In genomic region chr5:168578506-168579205, GRCh38 we compare ENCODE assay signal across 8 cellular contexts. TPM values are rescaled to one million over a fixed set of nuclear protein-coding genes. Genes with fewer than 3 reads are reported as not detected.
A peak's percentile ranks its signal among the peaks of the same experiment; 100 is the strongest.
DNase-seq lines count a peak whose midpoint lies in the region; ATAC-seq and TF ChIP-seq lines count a peak whose summit lies in the region.

No MANE protein-coding gene starts in this region.

- intact Hi-C loops in activated T-helper 2 cell treated with anti-CD3 and anti-CD28 coated beads, Interferon-gamma antibody, Interleukin-2, Interleukin-4, amounts not matched to agents 10 μg/mL and 5 μg/mL and 100 μg/mL, durations not matched to agents 14 hours and 24 hours and 36 hours (cut with micrococcal nuclease): loop anchor here (1.0 to 10.0 kb wide), 6 partner anchors 30 to 1752 kb away; partner anchors contain the start of genes RARS1 and SPDL1

- peak overlapping the region; percentile 87 for H3K27ac Mint-ChIP-seq in activated T-helper 2 cell treated with anti-CD3 and anti-CD28 coated beads, Interferon-gamma antibody, Interleukin-2, Interleukin-4, amounts not matched to agents 10 μg/mL and 5 μg/mL and 100 μg/mL, durations not matched to agents 14 hours and 24 hours and 36 hours

- H3K27me3 Mint-ChIP-seq in activated T-helper 2 cell treated with anti-CD3 and anti-CD28 coated beads, Interferon-gamma antibody, Interleukin-2, Interleukin-4, amounts not matched to agents 10 μg/mL and 5 μg/mL and 100 μg/mL, durations not matched to agents 14 hours and 24 hours and 36 hours (ENCODE audit: low read depth): no peaks in the 10 kb centered on the region

- no peaks in the 10 kb centered on the region for H3K9me3 ChIP-seq in right atrium auricular region

- peaks cover 45% of the 10 kb centered on the region for H3K36me3 Mint-ChIP-seq in activated T-helper 2 cell treated with anti-CD3 and anti-CD28 coated beads, Interferon-gamma antibody, Interleukin-2, Interleukin-4, amounts not matched to agents 10 μg/mL and 5 μg/mL and 100 μg/mL, durations not matched to agents 14 hours and 24 hours and 36 hours (ENCODE audit: low read depth)

- peaks cover 0 to 30% of the 10 kb centered on the region in 2 donors for H3K4me1 ChIP-seq in right atrium auricular region

- H3K4me3 Mint-ChIP-seq in activated T-helper 2 cell treated with anti-CD3 and anti-CD28 coated beads, Interferon-gamma antibody, Interleukin-2, Interleukin-4, amounts not matched to agents 10 μg/mL and 5 μg/mL and 100 μg/mL, durations not matched to agents 14 hours and 24 hours and 36 hours (ENCODE audit: low read depth): peak overlapping the region; percentile 94

- no peak for TF ChIP-seq CTCF in right atrium auricular region (IDR thresholded peaks at IDR 0.05)

- H3K4me1 Mint-ChIP-seq in activated T-helper 2 cell treated with anti-CD3 and anti-CD28 coated beads, Interferon-gamma antibody, Interleukin-2, Interleukin-4, amounts not matched to agents 10 μg/mL and 5 μg/mL and 100 μg/mL, durations not matched to agents 14 hours and 24 hours and 36 hours (ENCODE audit: low read depth): peaks cover 28% of the 10 kb centered on the region

- peak overlapping the region; percentile 87 to 94 for H3K4me3 ChIP-seq in right atrium auricular region
- H3K4me3 ChIP-seq in skeletal muscle cell (ENCODE audit: low read depth, low read length): peak overlapping the region; percentile 87

- DNase-seq in DMS79 treated with DMSO at 0.1 percent for 48 hours (lab: John Stamatoyannopoulos, UW): peak; percentile 23
- DNase-seq in DMS79 (lab: John Stamatoyannopoulos, UW): no peak
- peak; percentile 49 for DNase-seq in KG1 (lab: John Stamatoyannopoulos, UW)
- DNase-seq in activated T-helper 2 cell treated with anti-CD3 and anti-CD28 coated beads, Interferon-gamma antibody, Interleukin-2, Interleukin-4, amounts not matched to agents 10 μg/mL and 5 μg/mL and 100 μg/mL, durations not matched to agents 14 hours and 24 hours and 36 hours (ENCODE audit: low spot score): no peak
- peak; percentile 60 for DNase-seq in right atrium auricular region (ENCODE audit: low spot score)
- DNase-seq in skeletal muscle cell (ENCODE audit: low read depth): no peak
- no peak for DNase-seq in activated CD4-positive, CD25-positive, alpha-beta regulatory T cell treated with anti-CD3 and anti-CD28 coated beads, Interleukin-2, amount 50 U/mL, for 72 hours

- H3K27me3 ChIP-seq in right atrium auricular region: no peaks in the 10 kb centered on the region

- peak overlapping the region; percentile 98 to 99 for H3K27ac ChIP-seq in right atrium auricular region

- ATAC-seq in GM21737 (IDR thresholded peaks at IDR 0.05; ENCODE audit: unreplicated experiment): peak; percentile 20

- H3K9me3 Mint-ChIP-seq in activated T-helper 2 cell treated with anti-CD3 and anti-CD28 coated beads, Interferon-gamma antibody, Interleukin-2, Interleukin-4, amounts not matched to agents 10 μg/mL and 5 μg/mL and 100 μg/mL, durations not matched to agents 14 hours and 24 hours and 36 hours: peaks cover 3% of the 10 kb centered on the region

- no peaks in the 10 kb centered on the region for H3K36me3 ChIP-seq in right atrium auricular region

RNA-seq across cellular contexts. Expression of gene PANK3, which starts 0.5 kb away (rescaled TPM):
- total RNA-seq in activated T-helper 2 cell treated with anti-CD3 and anti-CD28 coated beads, Interferon-gamma antibody, Interleukin-2, Interleukin-4, amounts not matched to agents 10 μg/mL and 5 μg/mL and 100 μg/mL, durations not matched to agents 14 hours and 24 hours and 36 hours: 74.5 and 87.1 TPM in 2 replicates
- total RNA-seq in right atrium auricular region: 10 to 100 TPM; 17.7 to 18.5 TPM

RNA-seq across cellular contexts. Expression of gene FBLL1, which starts 49.6 kb away (rescaled TPM):
- not detected in 2 replicates for total RNA-seq in activated T-helper 2 cell treated with anti-CD3 and anti-CD28 coated beads, Interferon-gamma antibody, Interleukin-2, Interleukin-4, amounts not matched to agents 10 μg/mL and 5 μg/mL and 100 μg/mL, durations not matched to agents 14 hours and 24 hours and 36 hours
- total RNA-seq in right atrium auricular region: under 1 TPM in 1 of 2 donors, not detected in 1; 0.43 TPM

Comparison
In these comparisons a context has a peak if more than half of its experiments do, and no peak if none do; other contexts are left out.
1. DNase-seq: peak in DMS79 treated with DMSO at 0.1 percent for 48 hours (single experiment), KG1 (single experiment) and right atrium auricular region (single experiment); none in DMS79 (single experiment), activated T-helper 2 cell treated with anti-CD3 and anti-CD28 coated beads, Interferon-gamma antibody, Interleukin-2, Interleukin-4, amounts not matched to agents 10 μg/mL and 5 μg/mL and 100 μg/mL, durations not matched to agents 14 hours and 24 hours and 36 hours (single experiment), skeletal muscle cell (single experiment) and activated CD4-positive, CD25-positive, alpha-beta regulatory T cell treated with anti-CD3 and anti-CD28 coated beads, Interleukin-2, amount 50 U/mL, for 72 hours (single experiment).